Comparison of ENCODE assay signal across 1 cellular context in the genomic region with DNA sequence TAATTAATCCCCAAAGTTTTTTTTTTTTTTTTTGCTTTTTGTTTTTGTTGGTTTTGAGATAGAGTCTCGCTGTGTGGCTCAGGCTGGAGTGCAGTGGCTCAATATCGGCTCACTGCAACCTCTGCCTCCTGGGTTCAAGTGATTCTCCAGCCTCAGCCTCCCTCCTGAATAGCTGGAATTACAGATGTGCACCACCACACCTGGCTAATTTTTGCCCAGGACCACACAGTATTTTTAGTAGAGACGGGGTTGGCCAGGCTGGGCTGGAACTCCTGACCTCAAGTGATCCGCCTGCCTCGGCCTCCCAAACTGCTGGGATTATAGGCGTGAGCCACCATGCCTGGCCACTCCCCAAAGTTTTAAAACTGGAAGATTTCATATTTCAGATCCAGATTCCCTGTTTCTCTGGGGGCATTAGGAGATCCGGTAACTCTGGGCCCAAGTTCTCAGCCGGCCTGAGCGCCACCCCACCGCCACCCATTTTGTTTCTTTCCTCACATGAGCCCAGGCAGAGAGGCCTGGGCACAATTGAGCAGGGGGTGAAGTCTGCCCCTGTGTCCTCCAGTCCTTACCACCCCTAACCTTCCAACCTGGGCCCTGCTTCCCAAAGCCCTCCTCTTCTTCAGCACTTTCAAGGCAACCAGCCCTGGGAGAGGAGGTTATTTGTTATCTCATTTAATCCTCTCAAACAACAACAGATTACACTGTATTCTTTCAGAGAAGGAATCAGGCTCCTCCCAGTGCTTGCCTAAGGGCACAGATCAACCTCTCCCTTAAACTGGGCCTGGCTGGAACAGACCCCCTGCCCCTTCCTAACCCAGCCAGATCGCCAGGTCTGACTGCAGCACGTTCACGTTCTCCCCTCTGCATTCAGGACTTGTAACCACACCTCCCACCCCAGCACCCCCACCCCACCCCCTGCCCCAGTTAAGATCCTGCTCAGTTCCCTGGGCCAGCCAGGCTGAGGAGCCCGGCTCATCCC.
TF ChIP-seq lines count a peak whose summit lies in the region.

No MANE protein-coding gene starts in this region.

TF ChIP-seq in H1, 55 proteins besides CTCF, POLR2A, EP300 and RAD21:
- TF ChIP-seq RBBP5 (IDR thresholded peaks at IDR 0.05; ENCODE audit: borderline replicate concordance, low read depth, low read length) (0 out of 2 replicates have a peak, but pooled peaks have one; percentile 14), JUND (IDR thresholded peaks at IDR 0.05; ENCODE audit: low read length) (no peak)
